ENCODE assay signal across 8 cellular contexts in the genomic region with DNA sequence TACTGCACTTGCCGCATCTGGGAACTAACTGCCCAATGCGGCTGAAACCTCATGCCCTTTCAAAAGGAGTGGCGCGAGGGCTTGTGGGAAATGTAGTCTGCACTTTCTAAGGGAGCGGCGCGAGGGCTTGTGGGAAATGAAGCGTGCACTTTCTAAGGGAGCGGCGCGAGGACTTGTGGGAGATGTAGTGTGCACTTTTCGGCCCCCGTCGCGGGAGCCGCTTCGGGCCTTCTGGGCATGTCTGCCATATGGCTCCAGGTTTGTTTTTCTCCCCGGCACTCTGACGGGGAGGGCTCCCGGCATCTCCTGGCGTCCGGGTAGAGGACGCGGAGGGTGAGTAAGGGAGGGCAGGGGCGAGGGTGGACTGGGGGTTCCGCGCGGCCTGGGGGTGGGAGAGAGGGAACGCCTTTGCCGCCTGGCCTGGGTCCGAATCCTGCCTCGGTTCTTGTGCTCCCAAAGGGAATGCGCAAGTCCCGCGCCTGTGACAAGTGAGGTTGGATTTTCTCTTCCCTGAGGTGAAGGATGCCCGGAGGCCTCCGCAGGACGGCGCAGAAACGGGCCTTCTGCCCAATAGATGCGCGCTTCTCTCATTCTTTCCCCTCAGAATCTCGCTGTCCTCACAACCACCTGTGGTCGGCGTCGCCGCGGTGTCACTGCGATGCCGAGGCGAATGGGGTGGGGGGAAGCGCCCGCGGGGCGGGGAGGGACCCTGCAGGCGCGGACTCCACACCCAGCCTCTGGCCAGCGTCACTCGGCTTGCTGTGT. TPM values are rescaled to one million over a fixed set of nuclear protein-coding genes. Genes with fewer than 3 reads are reported as not detected.
DNase-seq lines count a peak whose midpoint lies in the region; ATAC-seq, FAIRE-seq and TF ChIP-seq lines count a peak whose summit lies in the region.

Gene ZNF37A, plus strand, starts transcription at position 180 of the 765 bp plus-strand sequence. CDS start 2,281 bp downstream, outside the sequence.

- peaks cover 7% of the 10 kb centered on the region in 2 donors for H3K4me1 ChIP-seq in adrenal gland (replicated peaks in 1 of 2)
- H3K4me1 ChIP-seq in heart right ventricle, result peaks cover 0 to 19% (median 11%) of the 10 kb centered on the region in 9 donors
- H3K4me1 ChIP-seq in upper lobe of right lung, result peaks cover 5% of the 10 kb centered on the region

- DNase-seq in GM12892 (ENCODE audit: insufficient read length) (peak; percentile 59), NCI-H146 (lab: John Stamatoyannopoulos, UW) (peak; percentile 96), T-helper 1 cell (peak; percentile 73 to 93 (median 82)), adrenal gland (peak; percentile 90 to 98 (median 97)), heart right ventricle (peak; percentile 88 to 95), posterior vena cava (ENCODE audit: low spot score) (peak; percentile 97), upper lobe of right lung (peak; percentile 94)

- WGBS in adrenal gland, 4 donors, result 0 to 1% (median 0%) methylated on average over 11 to 59 of the region's 59 CpGs
- 0 to 1% methylated on average over 58 to 59 of the region's 59 CpGs for WGBS in heart right ventricle, 2 donors

- peak; percentile 51; the same call in 1 of the 2 replicates for TF ChIP-seq POLR2A in GM12892 (IDR thresholded peaks at IDR 0.05; ENCODE audit: low read depth, low read length)
- TF ChIP-seq POLR2A in adrenal gland (IDR thresholded peaks at IDR 0.05), result peak in 1 of 2 donors; percentile 83

- TF ChIP-seq CTCF in adrenal gland (IDR thresholded peaks at IDR 0.05) (peak in 1 of 6 experiments; percentile 3), heart right ventricle (IDR thresholded peaks at IDR 0.05) (peak in 1 of 9 donors; percentile 5), upper lobe of right lung (IDR thresholded peaks at IDR 0.05) (no peak)

- H3K9me3 ChIP-seq in adrenal gland (replicated peaks in 1 of 3), result no peaks in the 10 kb centered on the region
- peaks cover 0 to 15% (median 0%) of the 10 kb centered on the region in 11 donors for H3K9me3 ChIP-seq in heart right ventricle
- H3K9me3 ChIP-seq in upper lobe of right lung, result no peaks in the 10 kb centered on the region

- H3K36me3 ChIP-seq in adrenal gland (replicated peaks in 1 of 2) (peaks cover 0 to 14% of the 10 kb centered on the region in 2 donors), heart right ventricle (peaks cover 0 to 39% (median 30%) of the 10 kb centered on the region in 9 donors), upper lobe of right lung (peaks cover 23% of the 10 kb centered on the region)

- FAIRE-seq in GM12892 (lab: Jason Lieb, UNC), result peak; percentile 96

- peak; percentile 97 for ATAC-seq in HG02852 (IDR thresholded peaks at IDR 0.05; ENCODE audit: unreplicated experiment)
- ATAC-seq in heart right ventricle, result peak; percentile 98 to 100 (median 99)
- peak; percentile 98 for ATAC-seq in upper lobe of right lung

- peak within 1 kb of the TSS; percentile 13 to 92 (median 65) for H3K4me3 ChIP-seq in adrenal gland
- peak within 1 kb of the TSS; percentile 66 to 100 (median 81) for H3K4me3 ChIP-seq in heart right ventricle
- peak within 1 kb of the TSS; percentile 78 for H3K4me3 ChIP-seq in upper lobe of right lung

- intact Hi-C loops in adrenal gland (cut with DNase I) (loop anchor here in 1 of 2 donors (10.0 kb wide), 1 partner anchor 240 kb away; the partner anchor contains the start of gene ZNF248), heart right ventricle (cut with DNase I) (loop anchor here in 8 of 10 donors (1.0 to 10.0 kb wide), 11 partner anchors 60 to 240 kb away; partner anchors contain the start of genes ZNF248 (in 5 of the 8), ZNF25 (in 4 of the 8) and ZNF33A (in 4 of the 8)), posterior vena cava (cut with DNase I) (no loop called here), upper lobe of right lung (cut with DNase I) (no loop called here)

- H3K27ac ChIP-seq in adrenal gland (peak within 1 kb of the TSS in 4 of 5 donors; percentile 45 to 95 (median 91)), heart right ventricle (peak within 1 kb of the TSS; percentile 51 to 96 (median 82)), upper lobe of right lung (peak within 1 kb of the TSS; percentile 91)

- H3K27me3 ChIP-seq in adrenal gland (no peaks in the 10 kb centered on the region), heart right ventricle (no peaks in the 10 kb centered on the region), upper lobe of right lung (no peaks in the 10 kb centered on the region)

RNA-seq across cellular contexts. Expression of gene ZNF37A, which starts in this region (rescaled TPM):
- polyA plus RNA-seq in GM12892 (2012; ENCODE audit: missing spikeins), result 14.2 TPM
- total RNA-seq in adrenal gland (10 to 100 TPM in 6 of 8 donors, 1 to 10 TPM in 2; 6.5 to 20.2 (median 13.7) TPM), heart right ventricle (1 to 10 TPM; 6.7 to 9.2 (median 7.4) TPM), posterior vena cava (10 to 100 TPM; 15.9 to 19.5 TPM), upper lobe of right lung (16.6 TPM)
- polyA plus RNA-seq in adrenal gland (10 to 100 TPM in 2 of 3 donors, 1 to 10 TPM in 1; 6.8 to 15.2 (median 10.6) TPM), heart right ventricle (1 to 10 TPM; 2.8 to 6.6 TPM)

Comparison
In these comparisons a context has a peak if more than half of its experiments do, and no peak if none do; other contexts are left out.
1. Peak in every context shown above with its lines: DNase-seq, ATAC-seq, H3K4me3 ChIP-seq and H3K27ac ChIP-seq.
2. intact Hi-C loops: an anchor here in heart right ventricle (1.0 to 10.0 kb wide); none called in posterior vena cava and upper lobe of right lung.